ENCODE assay signal across 10 cellular contexts in the genomic region with DNA sequence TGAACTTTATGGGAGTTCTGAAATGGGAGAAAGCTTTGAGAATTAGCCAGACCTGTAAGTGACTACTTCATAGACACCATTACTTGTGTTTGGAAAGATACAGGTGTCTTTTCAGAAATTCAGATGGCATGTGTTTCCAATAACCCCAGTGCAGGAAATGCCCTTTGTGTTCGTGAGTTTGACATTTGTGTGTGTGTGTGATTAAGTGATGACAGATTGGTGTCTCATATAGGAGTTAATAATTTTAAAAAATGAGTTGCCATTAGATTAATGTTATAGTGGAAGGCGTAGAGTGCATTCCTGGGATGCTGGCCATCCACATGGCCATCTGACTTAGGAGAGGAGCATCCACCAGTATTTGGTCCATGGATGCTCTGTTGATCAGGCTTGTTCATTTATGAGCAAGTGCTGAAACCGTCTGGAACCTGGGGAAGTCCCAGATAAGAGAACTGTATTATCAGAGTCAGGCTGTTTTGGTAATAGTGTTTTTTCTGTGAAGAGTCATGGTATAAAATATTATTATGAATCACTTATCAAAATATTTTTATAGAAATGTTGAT. TPM values are rescaled to one million over a fixed set of nuclear protein-coding genes. Genes with fewer than 3 reads are reported as not detected.
A peak's percentile ranks its signal among the peaks of the same experiment; 100 is the strongest.
DNase-seq lines count a peak whose midpoint lies in the region; ATAC-seq and TF ChIP-seq lines count a peak whose summit lies in the region.
"Had no signal": no experiment of that assay in that cellular context is flagged by ENCODE, and none has a peak within 500 bp of the region (broad histone marks: within the 10 kb centered on the region; RNA-seq: fewer than 3 reads in every experiment).

No MANE protein-coding gene starts in this region.

- ATAC-seq in stimulated activated naive CD8-positive, alpha-beta T cell treated with anti-CD3 and anti-CD28 coated beads, Interleukin-15, Interleukin-2, amounts not matched to agents 100 U/mL and 50 U/mL, for 24 hours, result no peak
- ATAC-seq in GM19328 (IDR thresholded peaks at IDR 0.05; ENCODE audit: unreplicated experiment), result no peak
- ATAC-seq: HepG2 had no signal

- H4K20me1 ChIP-seq in fibroblast of lung (ENCODE audit: control insufficient read depth, extremely low read depth, insufficient read depth, low read length), result no peaks in the 10 kb centered on the region

- no peak overlapping the region for H2AFZ ChIP-seq in fibroblast of lung (ENCODE audit: low read length)
- no peak overlapping the region for H2AFZ ChIP-seq in mesenchymal stem cell (ENCODE audit: low read depth, low read length)

- no peak overlapping the region for H2BK12ac ChIP-seq in mesenchymal stem cell (ENCODE audit: low read length in 2 of 2)

- H3K4me3 Mint-ChIP-seq in stimulated activated naive CD8-positive, alpha-beta T cell treated with anti-CD3 and anti-CD28 coated beads, Interleukin-15, Interleukin-2, amounts not matched to agents 100 ng/mL and 50 ng/mL, for 24 hours, result peak overlapping the region; percentile 99
- H3K4me3 Mint-ChIP-seq in activated CD4-positive, alpha-beta memory T cell treated with anti-CD3 and anti-CD28 coated beads for 36 hours, result peak overlapping the region; percentile 95

- H2BK15ac ChIP-seq in mesenchymal stem cell (ENCODE audit: low read depth, poor library complexity, severe bottlenecking), result no peak overlapping the region

- H2BK5ac ChIP-seq in mesenchymal stem cell (ENCODE audit: low read depth, low read length, poor library complexity, severe bottlenecking), result no peak overlapping the region

- H3K36me3 ChIP-seq in fibroblast of lung (ENCODE audit: control insufficient read depth, insufficient read depth, low read length) (peaks cover 4% of the 10 kb centered on the region), mesenchymal stem cell (ENCODE audit: control insufficient read depth in 1 of 2, insufficient read depth in 2 of 2, low read depth in 1 of 2, low read length in 2 of 2) (peaks cover 1 to 23% of the 10 kb centered on the region in 2 experiments)

- no peaks in the 10 kb centered on the region for H3K9me3 Mint-ChIP-seq in stimulated activated naive CD8-positive, alpha-beta T cell treated with anti-CD3 and anti-CD28 coated beads, Interleukin-15, Interleukin-2, amounts not matched to agents 100 ng/mL and 50 ng/mL, for 24 hours
- no peaks in the 10 kb centered on the region for H3K9me3 Mint-ChIP-seq in activated CD4-positive, alpha-beta memory T cell treated with anti-CD3 and anti-CD28 coated beads for 36 hours

- H3K4me2 ChIP-seq in fibroblast of lung (ENCODE audit: extremely low read depth, insufficient read depth, low read length), result peak overlapping the region; percentile 15
- no peak overlapping the region for H3K4me2 ChIP-seq in mesenchymal stem cell (ENCODE audit: low read length, poor library complexity, severe bottlenecking)

- no peak overlapping the region for H4K8ac ChIP-seq in mesenchymal stem cell (ENCODE audit: low read length)

- H4K91ac ChIP-seq in mesenchymal stem cell (ENCODE audit: low read length), result no peak overlapping the region

- H3K4me1 ChIP-seq in fibroblast of lung (ENCODE audit: control insufficient read depth, extremely low read depth, insufficient read depth, low read length) (no peaks in the 10 kb centered on the region), mesenchymal stem cell (ENCODE audit: control insufficient read depth, insufficient read depth, low read depth, low read length) (peaks cover 8% of the 10 kb centered on the region)

- no peak for TF ChIP-seq CTCF in fibroblast of lung (conservative IDR thresholded peaks at IDR 0.05 in 1 of 2, IDR thresholded peaks at IDR 0.05 in 1 of 2; ENCODE audit: low read depth in 1 of 2, low read length in 2 of 2)

- peaks cover 39% of the 10 kb centered on the region for H3K79me2 ChIP-seq in fibroblast of lung (ENCODE audit: control insufficient read depth, insufficient read depth, low read length)

- no peak overlapping the region for H3K9ac ChIP-seq in fibroblast of lung (ENCODE audit: insufficient read depth, low read length)
- no peak overlapping the region for H3K9ac ChIP-seq in mesenchymal stem cell (ENCODE audit: low read length)

- H3K4me3 ChIP-seq in fibroblast of lung (replicated peaks in 1 of 4; ENCODE audit: control extremely low read depth in 1 of 4, insufficient read depth in 1 of 4, low read depth in 3 of 4, low read length in 4 of 4) (no peak overlapping the region), mesenchymal stem cell (ENCODE audit: insufficient read depth in 1 of 2, low read depth in 1 of 2, low read length in 2 of 2) (no peak overlapping the region)

- POLR2A ChIA-PET in activated CD4-positive, alpha-beta memory T cell treated with anti-CD3 and anti-CD28 coated beads for 36 hours (lab: Charles Lee), result interaction anchor here (0.7 to 2.3 kb wide), 3 partner anchors 10 to 60 kb away, joined by 4 to 17 read pairs (median 5); partner anchors contain the start of gene TOMM34

- H3K79me1 ChIP-seq in mesenchymal stem cell (replicated peaks; ENCODE audit: low read length, poor library complexity, severe bottlenecking), result peaks cover 14% of the 10 kb centered on the region

- no peak overlapping the region for H3K14ac ChIP-seq in mesenchymal stem cell (ENCODE audit: low read length in 2 of 2)

- no peak overlapping the region for H3K23ac ChIP-seq in mesenchymal stem cell (ENCODE audit: low read length in 2 of 2)

- intact Hi-C loops in activated CD4-positive, alpha-beta memory T cell treated with anti-CD3 and anti-CD28 coated beads for 36 hours (cut with micrococcal nuclease), result loop anchor here (5.0 kb wide), 3 partner anchors 128 to 447 kb away; partner anchors contain the start of genes KCNK15 and SERINC3

- no peak overlapping the region for H2BK120ac ChIP-seq in mesenchymal stem cell (ENCODE audit: low read depth, low read length)

- peaks cover 75% of the 10 kb centered on the region for H3K4me1 Mint-ChIP-seq in stimulated activated naive CD8-positive, alpha-beta T cell treated with anti-CD3 and anti-CD28 coated beads, Interleukin-15, Interleukin-2, amounts not matched to agents 100 ng/mL and 50 ng/mL, for 24 hours (ENCODE audit: low read depth)
- peaks cover 57% of the 10 kb centered on the region for H3K4me1 Mint-ChIP-seq in activated CD4-positive, alpha-beta memory T cell treated with anti-CD3 and anti-CD28 coated beads for 36 hours (ENCODE audit: low read depth)

- no peak overlapping the region for H2AK5ac ChIP-seq in mesenchymal stem cell (ENCODE audit: low read length, severe bottlenecking)

- H3K9me3 ChIP-seq in fibroblast of lung (ENCODE audit: control insufficient read depth, insufficient read depth, low read depth, low read length) (no peaks in the 10 kb centered on the region), mesenchymal stem cell (ENCODE audit: control insufficient read depth, low read length) (no peaks in the 10 kb centered on the region)

- no peaks in the 10 kb centered on the region for H3K27me3 ChIP-seq in fibroblast of lung (ENCODE audit: control insufficient read depth, insufficient read depth, low read length)
- no peaks in the 10 kb centered on the region for H3K27me3 ChIP-seq in mesenchymal stem cell (ENCODE audit: control insufficient read depth in 1 of 2, insufficient read depth in 1 of 2, low read length in 2 of 2)

- H3K27me3 Mint-ChIP-seq in stimulated activated naive CD8-positive, alpha-beta T cell treated with anti-CD3 and anti-CD28 coated beads, Interleukin-15, Interleukin-2, amounts not matched to agents 100 ng/mL and 50 ng/mL, for 24 hours, result no peaks in the 10 kb centered on the region
- H3K27me3 Mint-ChIP-seq in activated CD4-positive, alpha-beta memory T cell treated with anti-CD3 and anti-CD28 coated beads for 36 hours, result no peaks in the 10 kb centered on the region

- H3K27ac ChIP-seq in fibroblast of lung (ENCODE audit: insufficient read depth, low read length) (no peak overlapping the region), mesenchymal stem cell (ENCODE audit: low read length, poor library complexity, severe bottlenecking) (no peak overlapping the region)

- H3K27ac Mint-ChIP-seq in stimulated activated naive CD8-positive, alpha-beta T cell treated with anti-CD3 and anti-CD28 coated beads, Interleukin-15, Interleukin-2, amounts not matched to agents 100 ng/mL and 50 ng/mL, for 24 hours, result peak overlapping the region; percentile 89
- H3K27ac Mint-ChIP-seq in activated CD4-positive, alpha-beta memory T cell treated with anti-CD3 and anti-CD28 coated beads for 36 hours, result peak overlapping the region; percentile 99

- WGBS in mesenchymal stem cell, result 80% methylated on average over 3 of the region's 3 CpGs

- no peak overlapping the region for H3K4ac ChIP-seq in mesenchymal stem cell (ENCODE audit: low read depth in 1 of 2, low read length in 2 of 2)

- CTCF ChIA-PET in activated CD4-positive, alpha-beta memory T cell treated with anti-CD3 and anti-CD28 coated beads for 36 hours (lab: Charles Lee), result no interaction called here

- no peak for DNase-seq in stimulated activated naive CD8-positive, alpha-beta T cell treated with anti-CD3 and anti-CD28 coated beads, Interleukin-15, Interleukin-2, amounts not matched to agents 100 U/mL and 50 U/mL, for 24 hours
- DNase-seq in activated CD4-positive, alpha-beta memory T cell treated with anti-CD3 and anti-CD28 coated beads for 36 hours, result peak; percentile 43
- DNase-seq in fibroblast of lung (ENCODE audit: low read depth in 2 of 2) (no peak), NCI-H748 treated with DMSO at 0.1 percent for 48 hours (lab: John Stamatoyannopoulos, UW) (no peak), mesenchymal stem cell (no peak), SKM-1 treated with dmso at 0.1 percent for 144 hours (lab: John Stamatoyannopoulos, UW; ENCODE audit: unreplicated experiment) (no peak)
- DNase-seq: NCI-H2171 treated with DMSO at 0.1 percent for 48 hours had no signal

- H3K36me3 Mint-ChIP-seq in stimulated activated naive CD8-positive, alpha-beta T cell treated with anti-CD3 and anti-CD28 coated beads, Interleukin-15, Interleukin-2, amounts not matched to agents 100 ng/mL and 50 ng/mL, for 24 hours (ENCODE audit: low read depth), result peaks cover 64% of the 10 kb centered on the region
- peaks cover 42% of the 10 kb centered on the region for H3K36me3 Mint-ChIP-seq in activated CD4-positive, alpha-beta memory T cell treated with anti-CD3 and anti-CD28 coated beads for 36 hours

- no peak overlapping the region for H3K18ac ChIP-seq in mesenchymal stem cell (ENCODE audit: low read depth in 1 of 2, low read length in 2 of 2)

RNA-seq across cellular contexts. Expression of gene STK4, which starts 3.1 kb away (rescaled TPM):
- total RNA-seq in activated CD4-positive, alpha-beta memory T cell treated with anti-CD3 and anti-CD28 coated beads for 36 hours, result 100 to 1,000 TPM; 126 to 128 TPM
- 22.9 and 31.7 TPM in 2 replicates for total RNA-seq in fibroblast of lung
- polyA plus RNA-seq in fibroblast of lung, result 19.0 and 23.4 TPM in 2 replicates
- 10.9 and 11.0 TPM in 2 replicates for polyA plus RNA-seq in fibroblast of lung (2012)
- polyA minus RNA-seq in fibroblast of lung (ENCODE audit: low replicate concordance), result 12.8 and 21.5 TPM in 2 replicates
- polyA plus RNA-seq in mesenchymal stem cell (2013, experiment 1 of 2), result 13.0 TPM
- 12.5 TPM for polyA plus RNA-seq in mesenchymal stem cell (2013, experiment 2 of 2)

RNA-seq across cellular contexts. Expression of gene TOMM34, which starts 9.2 kb away (rescaled TPM):
- total RNA-seq in activated CD4-positive, alpha-beta memory T cell treated with anti-CD3 and anti-CD28 coated beads for 36 hours, result 10 to 100 TPM; 56.3 to 58.4 TPM
- 10.5 and 15.5 TPM in 2 replicates for total RNA-seq in fibroblast of lung
- 25.6 and 58.7 TPM in 2 replicates for polyA plus RNA-seq in fibroblast of lung
- 25.4 and 57.2 TPM in 2 replicates for polyA plus RNA-seq in fibroblast of lung (2012)
- polyA minus RNA-seq in fibroblast of lung (ENCODE audit: low replicate concordance), result 17.8 and 32.5 TPM in 2 replicates
- polyA plus RNA-seq in mesenchymal stem cell (2013, experiment 1 of 2), result 17.0 TPM
- 17.5 TPM for polyA plus RNA-seq in mesenchymal stem cell (2013, experiment 2 of 2)

RNA-seq across cellular contexts. Expression of gene PABPC1L, which starts 59.5 kb away (rescaled TPM):
- total RNA-seq in activated CD4-positive, alpha-beta memory T cell treated with anti-CD3 and anti-CD28 coated beads for 36 hours, result 10 to 100 TPM; 61.5 to 70.7 TPM
- total RNA-seq in fibroblast of lung, result 6.7 and 11.9 TPM in 2 replicates
- polyA plus RNA-seq in fibroblast of lung, result 11.6 and 17.8 TPM in 2 replicates
- polyA plus RNA-seq in fibroblast of lung (2012), result 5.9 and 9.5 TPM in 2 replicates
- polyA minus RNA-seq in fibroblast of lung (ENCODE audit: low replicate concordance), result 3.4 and 5.4 TPM in 2 replicates
- 16.4 TPM for polyA plus RNA-seq in mesenchymal stem cell (2013, experiment 1 of 2)
- 13.8 TPM for polyA plus RNA-seq in mesenchymal stem cell (2013, experiment 2 of 2)
